1 cellular context compared by ENCODE assay signal in the genomic region with DNA sequence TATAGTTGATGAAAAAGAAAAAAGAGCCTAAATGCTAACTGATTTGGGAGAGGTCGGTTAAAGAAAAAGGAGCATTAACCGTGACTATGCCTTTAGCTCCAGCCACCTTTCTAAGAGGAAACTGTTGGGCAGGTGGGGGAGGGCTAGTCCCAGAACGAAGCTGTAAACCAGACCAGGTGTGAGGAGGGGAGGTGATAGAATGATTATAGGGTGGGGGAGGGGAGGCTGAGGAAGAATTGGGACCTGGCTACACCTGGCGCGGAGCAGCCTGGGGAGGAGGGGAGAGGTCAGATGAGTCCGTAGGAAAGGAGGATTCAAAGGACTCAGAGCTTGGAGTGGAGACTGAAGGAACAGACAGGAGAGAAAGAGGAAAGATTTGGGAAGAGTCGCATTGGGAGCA.
TF ChIP-seq lines count a peak whose summit lies in the region.

No MANE protein-coding gene starts in this region.

TF ChIP-seq in H1, 55 proteins besides CTCF, POLR2A, EP300 and RAD21:
- TF ChIP-seq SP2 (IDR thresholded peaks at IDR 0.05; ENCODE audit: low read length): no peak
- TF ChIP-seq NRF1 (IDR thresholded peaks at IDR 0.05; ENCODE audit: low read depth, low read length): no peak
- no peak for TF ChIP-seq SUZ12 (IDR thresholded peaks at IDR 0.05; ENCODE audit: low read length)
- TF ChIP-seq, protein P1, sequence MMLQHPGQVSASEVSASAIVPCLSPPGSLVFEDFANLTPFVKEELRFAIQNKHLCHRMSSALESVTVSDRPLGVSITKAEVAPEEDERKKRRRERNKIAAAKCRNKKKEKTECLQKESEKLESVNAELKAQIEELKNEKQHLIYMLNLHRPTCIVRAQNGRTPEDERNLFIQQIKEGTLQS (IDR thresholded peaks at IDR 0.05; ENCODE audit: insufficient read depth, low read depth, low read length): no peak
- no peak for TF ChIP-seq MAFK (IDR thresholded peaks at IDR 0.05; ENCODE audit: low read depth, low read length)
- TF ChIP-seq KDM5A (IDR thresholded peaks at IDR 0.05; ENCODE audit: low read length): no peak
- no peak for TF ChIP-seq CEBPB (IDR thresholded peaks at IDR 0.05; ENCODE audit: low read depth, low read length)
- no peak for TF ChIP-seq TEAD4 (IDR thresholded peaks at IDR 0.05; ENCODE audit: low read depth, low read length)
- TF ChIP-seq KDM1A (IDR thresholded peaks at IDR 0.05; ENCODE audit: borderline replicate concordance, low read length): no peak
- no peak for TF ChIP-seq SRF (IDR thresholded peaks at IDR 0.05; ENCODE audit: low read depth, low read length)
- TF ChIP-seq CREB1 (IDR thresholded peaks at IDR 0.05): no peak
- TF ChIP-seq CHD1 (IDR thresholded peaks at IDR 0.05; ENCODE audit: low read depth, low read length): no peak
- TF ChIP-seq, protein P2, sequence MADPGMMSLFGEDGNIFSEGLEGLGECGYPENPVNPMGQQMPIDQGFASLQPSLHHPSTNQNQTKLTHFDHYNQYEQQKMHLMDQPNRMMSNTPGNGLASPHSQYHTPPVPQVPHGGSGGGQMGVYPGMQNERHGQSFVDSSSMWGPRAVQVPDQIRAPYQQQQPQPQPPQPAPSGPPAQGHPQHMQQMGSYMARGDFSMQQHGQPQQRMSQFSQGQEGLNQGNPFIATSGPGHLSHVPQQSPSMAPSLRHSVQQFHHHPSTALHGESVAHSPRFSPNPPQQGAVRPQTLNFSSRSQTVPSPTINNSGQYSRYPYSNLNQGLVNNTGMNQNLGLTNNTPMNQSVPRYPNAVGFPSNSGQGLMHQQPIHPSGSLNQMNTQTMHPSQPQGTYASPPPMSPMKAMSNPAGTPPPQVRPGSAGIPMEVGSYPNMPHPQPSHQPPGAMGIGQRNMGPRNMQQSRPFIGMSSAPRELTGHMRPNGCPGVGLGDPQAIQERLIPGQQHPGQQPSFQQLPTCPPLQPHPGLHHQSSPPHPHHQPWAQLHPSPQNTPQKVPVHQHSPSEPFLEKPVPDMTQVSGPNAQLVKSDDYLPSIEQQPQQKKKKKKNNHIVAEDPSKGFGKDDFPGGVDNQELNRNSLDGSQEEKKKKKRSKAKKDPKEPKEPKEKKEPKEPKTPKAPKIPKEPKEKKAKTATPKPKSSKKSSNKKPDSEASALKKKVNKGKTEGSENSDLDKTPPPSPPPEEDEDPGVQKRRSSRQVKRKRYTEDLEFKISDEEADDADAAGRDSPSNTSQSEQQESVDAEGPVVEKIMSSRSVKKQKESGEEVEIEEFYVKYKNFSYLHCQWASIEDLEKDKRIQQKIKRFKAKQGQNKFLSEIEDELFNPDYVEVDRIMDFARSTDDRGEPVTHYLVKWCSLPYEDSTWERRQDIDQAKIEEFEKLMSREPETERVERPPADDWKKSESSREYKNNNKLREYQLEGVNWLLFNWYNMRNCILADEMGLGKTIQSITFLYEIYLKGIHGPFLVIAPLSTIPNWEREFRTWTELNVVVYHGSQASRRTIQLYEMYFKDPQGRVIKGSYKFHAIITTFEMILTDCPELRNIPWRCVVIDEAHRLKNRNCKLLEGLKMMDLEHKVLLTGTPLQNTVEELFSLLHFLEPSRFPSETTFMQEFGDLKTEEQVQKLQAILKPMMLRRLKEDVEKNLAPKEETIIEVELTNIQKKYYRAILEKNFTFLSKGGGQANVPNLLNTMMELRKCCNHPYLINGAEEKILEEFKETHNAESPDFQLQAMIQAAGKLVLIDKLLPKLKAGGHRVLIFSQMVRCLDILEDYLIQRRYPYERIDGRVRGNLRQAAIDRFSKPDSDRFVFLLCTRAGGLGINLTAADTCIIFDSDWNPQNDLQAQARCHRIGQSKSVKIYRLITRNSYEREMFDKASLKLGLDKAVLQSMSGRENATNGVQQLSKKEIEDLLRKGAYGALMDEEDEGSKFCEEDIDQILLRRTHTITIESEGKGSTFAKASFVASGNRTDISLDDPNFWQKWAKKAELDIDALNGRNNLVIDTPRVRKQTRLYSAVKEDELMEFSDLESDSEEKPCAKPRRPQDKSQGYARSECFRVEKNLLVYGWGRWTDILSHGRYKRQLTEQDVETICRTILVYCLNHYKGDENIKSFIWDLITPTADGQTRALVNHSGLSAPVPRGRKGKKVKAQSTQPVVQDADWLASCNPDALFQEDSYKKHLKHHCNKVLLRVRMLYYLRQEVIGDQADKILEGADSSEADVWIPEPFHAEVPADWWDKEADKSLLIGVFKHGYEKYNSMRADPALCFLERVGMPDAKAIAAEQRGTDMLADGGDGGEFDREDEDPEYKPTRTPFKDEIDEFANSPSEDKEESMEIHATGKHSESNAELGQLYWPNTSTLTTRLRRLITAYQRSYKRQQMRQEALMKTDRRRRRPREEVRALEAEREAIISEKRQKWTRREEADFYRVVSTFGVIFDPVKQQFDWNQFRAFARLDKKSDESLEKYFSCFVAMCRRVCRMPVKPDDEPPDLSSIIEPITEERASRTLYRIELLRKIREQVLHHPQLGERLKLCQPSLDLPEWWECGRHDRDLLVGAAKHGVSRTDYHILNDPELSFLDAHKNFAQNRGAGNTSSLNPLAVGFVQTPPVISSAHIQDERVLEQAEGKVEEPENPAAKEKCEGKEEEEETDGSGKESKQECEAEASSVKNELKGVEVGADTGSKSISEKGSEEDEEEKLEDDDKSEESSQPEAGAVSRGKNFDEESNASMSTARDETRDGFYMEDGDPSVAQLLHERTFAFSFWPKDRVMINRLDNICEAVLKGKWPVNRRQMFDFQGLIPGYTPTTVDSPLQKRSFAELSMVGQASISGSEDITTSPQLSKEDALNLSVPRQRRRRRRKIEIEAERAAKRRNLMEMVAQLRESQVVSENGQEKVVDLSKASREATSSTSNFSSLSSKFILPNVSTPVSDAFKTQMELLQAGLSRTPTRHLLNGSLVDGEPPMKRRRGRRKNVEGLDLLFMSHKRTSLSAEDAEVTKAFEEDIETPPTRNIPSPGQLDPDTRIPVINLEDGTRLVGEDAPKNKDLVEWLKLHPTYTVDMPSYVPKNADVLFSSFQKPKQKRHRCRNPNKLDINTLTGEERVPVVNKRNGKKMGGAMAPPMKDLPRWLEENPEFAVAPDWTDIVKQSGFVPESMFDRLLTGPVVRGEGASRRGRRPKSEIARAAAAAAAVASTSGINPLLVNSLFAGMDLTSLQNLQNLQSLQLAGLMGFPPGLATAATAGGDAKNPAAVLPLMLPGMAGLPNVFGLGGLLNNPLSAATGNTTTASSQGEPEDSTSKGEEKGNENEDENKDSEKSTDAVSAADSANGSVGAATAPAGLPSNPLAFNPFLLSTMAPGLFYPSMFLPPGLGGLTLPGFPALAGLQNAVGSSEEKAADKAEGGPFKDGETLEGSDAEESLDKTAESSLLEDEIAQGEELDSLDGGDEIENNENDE (IDR thresholded peaks at IDR 0.05; ENCODE audit: insufficient replicate concordance, low read length): no peak
- TF ChIP-seq CBX5 (IDR thresholded peaks at IDR 0.05; ENCODE audit: low read depth, low read length): no peak
- TF ChIP-seq ASH2L (IDR thresholded peaks at IDR 0.05; ENCODE audit: low read length): peak; percentile 63
- TF ChIP-seq JUND (IDR thresholded peaks at IDR 0.05; ENCODE audit: low read length): no peak
- no peak for TF ChIP-seq BACH1 (IDR thresholded peaks at IDR 0.05; ENCODE audit: low read length)
- no peak for TF ChIP-seq RFX5 (IDR thresholded peaks at IDR 0.05; ENCODE audit: borderline replicate concordance, low read depth, low read length)
- no peak for TF ChIP-seq BCL11A (IDR thresholded peaks at IDR 0.05; ENCODE audit: low read depth in 2 of 2, low read length in 2 of 2)
- no peak for TF ChIP-seq GTF2F1 (IDR thresholded peaks at IDR 0.05; ENCODE audit: borderline replicate concordance, low read depth, low read length)
- no peak for TF ChIP-seq TBP (IDR thresholded peaks at IDR 0.05; ENCODE audit: low read depth, low read length)
- no peak for TF ChIP-seq PHF8 (conservative IDR thresholded peaks at IDR 0.05; ENCODE audit: low read depth, low read length)
- no peak for TF ChIP-seq EZH2 (IDR thresholded peaks at IDR 0.05; ENCODE audit: low read depth, low read length, severe bottlenecking)
- TF ChIP-seq, protein P3, sequence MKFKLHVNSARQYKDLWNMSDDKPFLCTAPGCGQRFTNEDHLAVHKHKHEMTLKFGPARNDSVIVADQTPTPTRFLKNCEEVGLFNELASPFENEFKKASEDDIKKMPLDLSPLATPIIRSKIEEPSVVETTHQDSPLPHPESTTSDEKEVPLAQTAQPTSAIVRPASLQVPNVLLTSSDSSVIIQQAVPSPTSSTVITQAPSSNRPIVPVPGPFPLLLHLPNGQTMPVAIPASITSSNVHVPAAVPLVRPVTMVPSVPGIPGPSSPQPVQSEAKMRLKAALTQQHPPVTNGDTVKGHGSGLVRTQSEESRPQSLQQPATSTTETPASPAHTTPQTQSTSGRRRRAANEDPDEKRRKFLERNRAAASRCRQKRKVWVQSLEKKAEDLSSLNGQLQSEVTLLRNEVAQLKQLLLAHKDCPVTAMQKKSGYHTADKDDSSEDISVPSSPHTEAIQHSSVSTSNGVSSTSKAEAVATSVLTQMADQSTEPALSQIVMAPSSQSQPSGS (IDR thresholded peaks at IDR 0.05; ENCODE audit: low read length): no peak
- TF ChIP-seq FOSL1 (IDR thresholded peaks at IDR 0.05; ENCODE audit: insufficient read depth, low read depth, low read length): no peak
- no peak for TF ChIP-seq CTBP2 (IDR thresholded peaks at IDR 0.05; ENCODE audit: borderline replicate concordance, insufficient read depth, insufficient read length, low read length)
- TF ChIP-seq TCF12 (IDR thresholded peaks at IDR 0.05; ENCODE audit: low read depth, low read length): peak; percentile 97
- TF ChIP-seq POLR2AphosphoS5 (IDR thresholded peaks at IDR 0.05; ENCODE audit: low read depth, low read length): no peak
- TF ChIP-seq TAF1 (IDR thresholded peaks at IDR 0.05; ENCODE audit: low read depth, low read length): 0 out of 2 replicates have a peak, but pooled peaks have one; percentile 48
- no peak for TF ChIP-seq ZNF274 (IDR thresholded peaks at IDR 0.05; ENCODE audit: borderline replicate concordance, extremely low read depth, low read length)
- TF ChIP-seq HDAC2 (IDR thresholded peaks at IDR 0.05; ENCODE audit: borderline replicate concordance in 1 of 2, low read depth in 2 of 2, low read length in 2 of 2): no peak
- TF ChIP-seq, protein P4, sequence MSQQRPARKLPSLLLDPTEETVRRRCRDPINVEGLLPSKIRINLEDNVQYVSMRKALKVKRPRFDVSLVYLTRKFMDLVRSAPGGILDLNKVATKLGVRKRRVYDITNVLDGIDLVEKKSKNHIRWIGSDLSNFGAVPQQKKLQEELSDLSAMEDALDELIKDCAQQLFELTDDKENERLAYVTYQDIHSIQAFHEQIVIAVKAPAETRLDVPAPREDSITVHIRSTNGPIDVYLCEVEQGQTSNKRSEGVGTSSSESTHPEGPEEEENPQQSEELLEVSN (IDR thresholded peaks at IDR 0.05): no peak
- no peak; the same call in 1 of the 2 replicates for TF ChIP-seq RBBP5 (IDR thresholded peaks at IDR 0.05; ENCODE audit: borderline replicate concordance, low read depth, low read length)
- no peak for TF ChIP-seq HDAC6 (IDR thresholded peaks at IDR 0.05; ENCODE audit: low read depth, low read length)
- peak; percentile 64; the same call in 1 of the 2 replicates for TF ChIP-seq SP1 (IDR thresholded peaks at IDR 0.05; ENCODE audit: low read depth, low read length)
- no peak for TF ChIP-seq YY1 (IDR thresholded peaks at IDR 0.05; ENCODE audit: low read depth, low read length)
- 0 out of 2 replicates have a peak, but pooled peaks have one; percentile 8 for TF ChIP-seq CHD2 (IDR thresholded peaks at IDR 0.05; ENCODE audit: low read length)
